Comparison of ENCODE assay signal across 16 cellular contexts in the genomic region with DNA sequence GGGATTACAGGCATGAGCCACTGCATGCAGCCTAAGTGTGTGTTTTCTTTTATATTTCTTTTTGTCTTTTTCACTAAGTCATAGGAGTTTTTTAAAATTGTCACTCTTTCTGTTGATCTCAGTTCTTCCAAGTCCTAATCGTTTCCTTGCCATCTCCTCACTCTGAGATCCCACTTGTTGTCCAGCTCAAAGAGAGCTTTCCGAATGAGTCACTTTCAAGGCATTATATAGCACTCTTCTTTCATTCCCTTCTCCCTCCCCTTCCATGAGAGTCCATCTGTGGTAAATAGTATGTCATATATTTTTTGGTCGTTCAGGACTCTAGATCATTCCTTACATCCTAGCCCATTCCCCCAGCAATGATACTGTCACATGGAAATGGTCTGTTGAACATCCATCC. TPM values are rescaled to one million over a fixed set of nuclear protein-coding genes. Genes with fewer than 3 reads are reported as not detected.
DNase-seq lines count a peak whose midpoint lies in the region; ATAC-seq, FAIRE-seq and TF ChIP-seq lines count a peak whose summit lies in the region.
"Had no signal": no experiment of that assay in that cellular context is flagged by ENCODE, and none has a peak within 500 bp of the region (broad histone marks: within the 10 kb centered on the region; RNA-seq: fewer than 3 reads in every experiment).

No MANE protein-coding gene starts in this region.

- DNase-seq in CD14-positive monocyte (ENCODE audit: low spot score) (no peak), GM04504 (ENCODE audit: low read depth) (peak; percentile 32), amniotic epithelial cell (ENCODE audit: low read depth) (peak; percentile 60), iris pigment epithelial cell (ENCODE audit: low read depth) (peak; percentile 45), transverse colon (no peak), GM12892 (ENCODE audit: insufficient read length) (no peak), NCI-H2029 treated with DMSO at 0.1 percent for 48 hours (lab: John Stamatoyannopoulos, UW) (no peak)
- DNase-seq: body of pancreas; glutamatergic neuron; MV-4-11; NCI-H226; stimulated activated CD4-positive, alpha-beta T cell treated with anti-CD3 and anti-CD28 coated beads, Interleukin-4, amount 100 ng/mL, for 1 hour had no signal

- TF ChIP-seq POLR2A in transverse colon (IDR thresholded peaks at IDR 0.05) (no peak), GM12892 (IDR thresholded peaks at IDR 0.05; ENCODE audit: low read depth, low read length) (no peak)

- H3K4me3 ChIP-seq in transverse colon: no peak overlapping the region
- H3K4me3 ChIP-seq: body of pancreas, vagina had no signal

- peaks cover 11 to 57% (median 21%) of the 10 kb centered on the region in 4 donors for H3K4me1 ChIP-seq in transverse colon

- in situ Hi-C loops in transverse colon (cut with MboI; ENCODE audit: low pct_ligation_motif_present in 1 of 4, low pct_unique_long_range_greater_than_20kb in 1 of 4, low sequenced_read_pairs in 3 of 4): loop anchor here in 1 of 4 donors (5.0 kb wide), 1 partner anchor 81 kb away; no protein-coding TSS in a partner anchor

- no peaks in the 10 kb centered on the region for H3K9me3 ChIP-seq in transverse colon
- H3K9me3 ChIP-seq: body of pancreas, vagina had no signal

- intact Hi-C loops in CD14-positive monocyte (cut with micrococcal nuclease): loop anchor here in 1 of 2 donors (5.0 kb wide), 1 partner anchor 86 kb away; a partner anchor contains a TSS
- intact Hi-C loops in transverse colon (cut with DNase I; ENCODE audit: low total_unique reads): no loop called here

- no peaks in the 10 kb centered on the region for H3K27me3 Mint-ChIP-seq in CD14-positive monocyte (ENCODE audit: low read depth in 3 of 3)

- no peak for ATAC-seq in HG03135 (IDR thresholded peaks at IDR 0.05; ENCODE audit: unreplicated experiment)
- ATAC-seq: body of pancreas, HCT116 had no signal

- H3K36me3 ChIP-seq in transverse colon: no peaks in the 10 kb centered on the region
- H3K36me3 ChIP-seq: vagina had no signal

- no peak overlapping the region for H3K27ac ChIP-seq in transverse colon
- H3K27ac ChIP-seq: body of pancreas, vagina had no signal

- no peaks in the 10 kb centered on the region for H3K27me3 ChIP-seq in transverse colon
- H3K27me3 ChIP-seq: body of pancreas, vagina had no signal

- H3K27ac Mint-ChIP-seq in CD14-positive monocyte: peak overlapping the region in 5 of 7 donors; percentile 6 to 48 (median 38)

- FAIRE-seq in GM12892 (lab: Jason Lieb, UNC): no peak
- FAIRE-seq: G401.6 had no signal

- no peak for TF ChIP-seq EP300 in transverse colon (IDR thresholded peaks at IDR 0.05; ENCODE audit: low read depth)

- peaks cover 13 to 30% of the 10 kb centered on the region in 2 donors for H3K36me3 Mint-ChIP-seq in CD14-positive monocyte

- no peaks in the 10 kb centered on the region for H3K9me3 Mint-ChIP-seq in CD14-positive monocyte

- WGBS in transverse colon (ENCODE audit: low coverage in 1 of 2), 2 donors: 57 to 78% methylated on average over 2 to 3 of the region's 3 CpGs

- H3K4me1 Mint-ChIP-seq in CD14-positive monocyte: peaks cover 41% of the 10 kb centered on the region

- H3K4me3 Mint-ChIP-seq in CD14-positive monocyte: no peak overlapping the region

- no peak for TF ChIP-seq CTCF in CD14-positive monocyte (IDR thresholded peaks at IDR 0.05)
- TF ChIP-seq CTCF in transverse colon (IDR thresholded peaks at IDR 0.05): no peak

RNA-seq across cellular contexts. Expression of a gene that starts 4.3 kb away (rescaled TPM):
- polyA plus RNA-seq in CD14-positive monocyte: 10 to 100 TPM in 1 of 2 donors, 1 to 10 TPM in 1; 8.5 to 14.3 TPM
- 10 to 100 TPM; 11.6 to 44.8 (median 28.0) TPM for total RNA-seq in transverse colon
- 23.1 TPM for polyA plus RNA-seq in GM12892 (2012; ENCODE audit: missing spikeins)

Comparison
In these comparisons a context has a peak if more than half of its experiments do, and no peak if none do; other contexts are left out.
1. DNase-seq: peak in GM04504 (single experiment), amniotic epithelial cell (single experiment) and iris pigment epithelial cell (single experiment); none in CD14-positive monocyte (single experiment), transverse colon (single experiment), GM12892 (single experiment) and NCI-H2029 treated with DMSO at 0.1 percent for 48 hours (single experiment).